Comparison of ENCODE assay signal across 34 cellular contexts in genomic region chr18:10207682-10208081, GRCh38.
"Had no signal": no experiment of that assay in that cellular context is flagged by ENCODE, and none has a peak within 500 bp of the region (broad histone marks: within the 10 kb centered on the region; RNA-seq: fewer than 3 reads in every experiment).

No MANE protein-coding gene starts in this region.

- H3K27ac ChIP-seq: Peyer's patch, VCaP had no signal

- H3K4me3 ChIP-seq: Peyer's patch had no signal

- DNase-seq: activated B cell treated with CpG ODN at 0.5 μM for 24 hours; activated CD4-positive, alpha-beta memory T cell treated with anti-CD3 and anti-CD28 coated beads, Interleukin-2, amount 10 ng/mL, durations not matched to agents 7 days and 5 days; activated CD4-positive, alpha-beta T cell treated with anti-CD3 and anti-CD28 coated beads for 4 hours; activated CD4-positive, alpha-beta T cell treated with anti-CD3 and anti-CD28 coated beads, Interleukin-2, amount 50 U/mL, for 1 hour; activated CD4-positive, CD25-positive, alpha-beta regulatory T cell treated with anti-CD3 and anti-CD28 coated beads, Interleukin-2, amount 50 U/mL, for 72 hours; activated CD8-positive, alpha-beta memory T cell treated with anti-CD3 and anti-CD28 coated beads for 24 hours; activated CD8-positive, alpha-beta memory T cell treated with anti-CD3 and anti-CD28 coated beads, Interleukin-2, amount 10 ng/mL, durations not matched to agents 7 days and 5 days; activated CD8-positive, alpha-beta memory T cell treated with anti-CD3 and anti-CD28 coated beads, Interleukin-2, amount 50 U/mL, for 48 hours; activated effector memory CD4-positive, alpha-beta T cell treated with Interleukin-2 at 50 U/mL for 16 hours; activated naive CD4-positive, alpha-beta T cell treated with anti-CD3 and anti-CD28 coated beads, Interleukin-2, amount 10 ng/mL, durations not matched to agents 7 days and 5 days; activated naive CD8-positive, alpha-beta T cell treated with anti-CD3 and anti-CD28 coated beads, Interleukin-2, amount 50 U/mL, for 24 hours; activated T-cell treated with anti-CD3 and anti-CD28 coated beads, Interleukin-2, amount 50 U/mL, for 48 hours; anterior cingulate cortex; Kasumi-1; KBM-7; MM.1S; NCI-H1092; NCI-H1417; NCI-H146; NCI-H187; NCI-H2029 treated with DMSO at 0.1 percent for 48 hours; NCI-H2107; NCI-H2171; NCI-H510A; NCI-H526; NCI-H748 treated with DMSO at 0.1 percent for 48 hours; NK-92 treated with Interleukin-12 subunit alpha and Interleukin-12 subunit beta, amount 100 ng/mL, for 24 hours; PC-3; Peyer's patch; SW 1271; T-helper 1 cell; T-helper 2 cell; T-helper 9 cell had no signal

- H3K4me1 ChIP-seq: Peyer's patch had no signal

- H3K9me3 ChIP-seq: Peyer's patch had no signal

- H3K36me3 ChIP-seq: Peyer's patch had no signal

- ATAC-seq: activated CD8-positive, alpha-beta memory T cell treated with anti-CD3 and anti-CD28 coated beads, Interleukin-2, amount 10 ng/mL, durations not matched to agents 7 days and 5 days; activated naive CD8-positive, alpha-beta T cell treated with anti-CD3 and anti-CD28 coated beads, Interleukin-2, amount 50 U/mL, for 24 hours; PC-3 had no signal

- H3K27me3 ChIP-seq: Peyer's patch had no signal
